ENCODE assay signal across 25 cellular contexts in genomic region chr6:17293395-17293794, GRCh38. TPM values are rescaled to one million over a fixed set of nuclear protein-coding genes. Genes with fewer than 3 reads are reported as not detected.
"Had no signal": no experiment of that assay in that cellular context is flagged by ENCODE, and none has a peak within 500 bp of the region (broad histone marks: within the 10 kb centered on the region; RNA-seq: fewer than 3 reads in every experiment).

No MANE protein-coding gene starts in this region.

- H3K36me3 ChIP-seq: ovary, prostate gland, right lobe of liver, suprapubic skin, thoracic aorta, uterus had no signal

- ATAC-seq: left cardiac atrium; left lobe of liver; naive thymus-derived CD4-positive, alpha-beta T cell; natural killer cell treated with Interleukin-12 subunit alpha and Interleukin-12 subunit beta and Interleukin-15 and Interleukin-18, amount 100 ng/mL, for 72 hours; right lobe of liver; stimulated activated naive B cell treated with anti-CD40 and anti-IgM and Interleukin-4, amounts not matched to agents 10 μg/mL and 1 μg/mL and 100 μg/mL, for 72 hours had no signal

- DNase-seq: hippocampal formation; kidney glomerular epithelial cell; left cardiac atrium; mesendoderm; naive thymus-derived CD4-positive, alpha-beta T cell; ovary; right lobe of liver; stimulated activated CD4-positive, alpha-beta T cell treated with anti-CD3 and anti-CD28 coated beads, Interleukin-12 subunit alpha, Interleukin-12 subunit beta, amount 100 ng/mL, for 4 hours; stimulated activated CD4-positive, alpha-beta T cell treated with anti-CD3 and anti-CD28 coated beads, Interleukin-15, amount 100 ng/mL, for 24 hours; stimulated activated CD4-positive, alpha-beta T cell treated with anti-CD3 and anti-CD28 coated beads, Interleukin-2, amount 100 ng/mL, for 24 hours; stimulated activated CD4-positive, alpha-beta T cell treated with anti-CD3 and anti-CD28 coated beads, Interleukin-4, amount 100 ng/mL, for 1 hour; stimulated activated naive B cell treated with anti-CD40 and anti-IgM and Interleukin-4, amounts not matched to agents 10 μg/mL and 1 μg/mL and 100 μg/mL, for 72 hours; tibial artery; uterus had no signal

- H3K27ac ChIP-seq: ovary, prostate gland, right lobe of liver, skin epidermis, suprapubic skin, thoracic aorta, tibial artery, uterus had no signal

- H3K36me3 Mint-ChIP-seq: mesothelial cell of epicardium; naive thymus-derived CD4-positive, alpha-beta T cell; natural killer cell treated with Interleukin-12 subunit alpha and Interleukin-12 subunit beta and Interleukin-15 and Interleukin-18, amount 100 ng/mL, for 72 hours; stimulated activated naive B cell treated with anti-CD40 and anti-IgM and Interleukin-4, amounts not matched to agents 10 μg/mL and 1 μg/mL and 100 μg/mL, for 72 hours; type B pancreatic cell had no signal

- H3K9me3 Mint-ChIP-seq: mesothelial cell of epicardium; natural killer cell treated with Interleukin-12 subunit alpha and Interleukin-12 subunit beta and Interleukin-15 and Interleukin-18, amount 100 ng/mL, for 72 hours; stimulated activated naive B cell treated with anti-CD40 and anti-IgM and Interleukin-4, amounts not matched to agents 10 μg/mL and 1 μg/mL and 100 μg/mL, for 72 hours; stimulated activated naive CD8-positive, alpha-beta T cell treated with anti-CD3 and anti-CD28 coated beads, Interleukin-15, Interleukin-2, amounts not matched to agents 100 ng/mL and 50 ng/mL, for 24 hours; type B pancreatic cell had no signal

- H3K4me3 ChIP-seq: lung, ovary, prostate gland, right lobe of liver, skin epidermis, suprapubic skin, thoracic aorta, tibial artery, uterus had no signal

- H3K9me3 ChIP-seq: ovary, prostate gland, right lobe of liver, suprapubic skin, thoracic aorta, tibial artery, uterus had no signal

- H3K27me3 ChIP-seq: ovary, right lobe of liver, tibial artery, uterus had no signal

- H3K27ac Mint-ChIP-seq: mesothelial cell of epicardium; naive thymus-derived CD4-positive, alpha-beta T cell; natural killer cell treated with Interleukin-12 subunit alpha and Interleukin-12 subunit beta and Interleukin-15 and Interleukin-18, amount 100 ng/mL, for 72 hours; stimulated activated naive B cell treated with anti-CD40 and anti-IgM and Interleukin-4, amounts not matched to agents 10 μg/mL and 1 μg/mL and 100 μg/mL, for 72 hours; stimulated activated naive CD8-positive, alpha-beta T cell treated with anti-CD3 and anti-CD28 coated beads, Interleukin-15, Interleukin-2, amounts not matched to agents 100 ng/mL and 50 ng/mL, for 24 hours; type B pancreatic cell had no signal

- H3K4me1 ChIP-seq: prostate gland, right lobe of liver, suprapubic skin had no signal

- FAIRE-seq: keratinocyte had no signal

RNA-seq across cellular contexts. Expression of gene RBM24, which starts 12.2 kb away (rescaled TPM):
- total RNA-seq: naive thymus-derived CD4-positive, alpha-beta T cell; natural killer cell treated with Interleukin-12 subunit alpha and Interleukin-12 subunit beta and Interleukin-15 and Interleukin-18, amount 100 ng/mL, for 72 hours had no signal
- polyA plus RNA-seq: naive thymus-derived CD4-positive, alpha-beta T cell had no signal
